11 cellular contexts compared by ENCODE assay signal in the genomic region with DNA sequence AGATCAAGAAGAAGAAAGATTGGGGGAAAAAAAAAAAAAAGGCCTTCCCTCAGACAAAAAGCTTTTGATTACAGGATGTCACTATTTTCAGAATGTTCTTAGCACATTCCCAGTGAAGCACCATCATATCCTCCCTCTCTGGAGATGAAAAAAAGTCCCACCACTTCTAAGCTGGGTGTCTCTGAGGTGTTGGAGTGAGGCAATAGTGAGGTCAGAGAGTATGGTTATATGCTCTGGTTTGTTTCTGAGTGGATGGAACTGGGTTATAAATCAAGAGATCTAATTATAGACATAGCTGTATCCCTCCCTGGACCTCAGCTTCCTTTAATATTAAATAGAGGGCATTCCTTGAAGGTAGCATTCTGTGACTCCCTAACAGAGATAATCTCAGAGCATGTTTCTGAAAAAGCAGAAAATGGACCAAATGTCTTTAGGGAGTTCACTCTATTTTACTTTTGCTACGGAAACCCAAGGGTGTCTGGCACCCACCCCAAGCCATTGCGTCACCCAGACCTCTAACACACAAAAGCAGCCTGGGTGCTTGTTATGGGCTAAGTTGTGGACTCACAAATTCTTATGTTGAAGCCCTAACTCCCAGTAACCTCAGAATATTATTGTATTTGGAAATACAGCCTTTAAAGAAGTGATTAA.
DNase-seq lines count a peak whose midpoint lies in the region; ATAC-seq and TF ChIP-seq lines count a peak whose summit lies in the region.
"Had no signal": no experiment of that assay in that cellular context is flagged by ENCODE, and none has a peak within 500 bp of the region (broad histone marks: within the 10 kb centered on the region; RNA-seq: fewer than 3 reads in every experiment).

No MANE protein-coding gene starts in this region.

- H3K27ac ChIP-seq in heart right ventricle = peak overlapping the region in 8 of 10 donors; percentile 4 to 70 (median 37)

- no peak for TF ChIP-seq CTCF in heart right ventricle (IDR thresholded peaks at IDR 0.05)

- H3K27ac Mint-ChIP-seq in activated naive CD4-positive, alpha-beta T cell treated with anti-CD3 and anti-CD28 coated beads for 36 hours = peak overlapping the region; percentile 22
- peak overlapping the region; percentile 77 for H3K27ac Mint-ChIP-seq in stimulated activated memory B cell treated with anti-CD40 and anti-IgM and Interleukin-4, amounts not matched to agents 10 μg/mL and 1 μg/mL and 100 μg/mL, for 72 hours

- H3K36me3 ChIP-seq in heart right ventricle = no peaks in the 10 kb centered on the region
- H3K36me3 ChIP-seq: BE2C had no signal

- CTCF ChIA-PET in activated naive CD4-positive, alpha-beta T cell treated with anti-CD3 and anti-CD28 coated beads for 36 hours (lab: Charles Lee) = interaction anchor here (0.6 to 1.4 kb wide), 3 partner anchors 19 to 205 kb away, joined by 3 to 4 read pairs (median 3); no protein-coding TSS in a partner anchor

- no peaks in the 10 kb centered on the region for H3K27me3 ChIP-seq in heart right ventricle
- H3K27me3 ChIP-seq: BE2C had no signal

- H3K4me1 ChIP-seq in heart right ventricle = peaks cover 0 to 60% (median 33%) of the 10 kb centered on the region in 9 donors
- H3K4me1 ChIP-seq: BE2C had no signal

- H3K4me3 Mint-ChIP-seq in activated naive CD4-positive, alpha-beta T cell treated with anti-CD3 and anti-CD28 coated beads for 36 hours = no peak overlapping the region
- no peak overlapping the region for H3K4me3 Mint-ChIP-seq in stimulated activated memory B cell treated with anti-CD40 and anti-IgM and Interleukin-4, amounts not matched to agents 10 μg/mL and 1 μg/mL and 100 μg/mL, for 72 hours

- no peaks in the 10 kb centered on the region for H3K36me3 Mint-ChIP-seq in activated naive CD4-positive, alpha-beta T cell treated with anti-CD3 and anti-CD28 coated beads for 36 hours (ENCODE audit: low read depth)
- no peaks in the 10 kb centered on the region for H3K36me3 Mint-ChIP-seq in stimulated activated memory B cell treated with anti-CD40 and anti-IgM and Interleukin-4, amounts not matched to agents 10 μg/mL and 1 μg/mL and 100 μg/mL, for 72 hours

- no peaks in the 10 kb centered on the region for H3K9me3 ChIP-seq in heart right ventricle
- H3K9me3 ChIP-seq: BE2C had no signal

- no peaks in the 10 kb centered on the region for H3K27me3 Mint-ChIP-seq in activated naive CD4-positive, alpha-beta T cell treated with anti-CD3 and anti-CD28 coated beads for 36 hours (ENCODE audit: low read depth)
- H3K27me3 Mint-ChIP-seq in stimulated activated memory B cell treated with anti-CD40 and anti-IgM and Interleukin-4, amounts not matched to agents 10 μg/mL and 1 μg/mL and 100 μg/mL, for 72 hours = no peaks in the 10 kb centered on the region

- H3K9me3 Mint-ChIP-seq in activated naive CD4-positive, alpha-beta T cell treated with anti-CD3 and anti-CD28 coated beads for 36 hours = peaks cover 1% of the 10 kb centered on the region
- H3K9me3 Mint-ChIP-seq in stimulated activated memory B cell treated with anti-CD40 and anti-IgM and Interleukin-4, amounts not matched to agents 10 μg/mL and 1 μg/mL and 100 μg/mL, for 72 hours = no peaks in the 10 kb centered on the region

- 46 to 48% methylated on average over 2 of the region's 2 CpGs for WGBS in heart right ventricle, 2 donors

- peaks cover 49% of the 10 kb centered on the region for H3K4me1 Mint-ChIP-seq in activated naive CD4-positive, alpha-beta T cell treated with anti-CD3 and anti-CD28 coated beads for 36 hours (ENCODE audit: low read depth)
- H3K4me1 Mint-ChIP-seq in stimulated activated memory B cell treated with anti-CD40 and anti-IgM and Interleukin-4, amounts not matched to agents 10 μg/mL and 1 μg/mL and 100 μg/mL, for 72 hours = peaks cover 37% of the 10 kb centered on the region

- no peak overlapping the region for H3K4me3 ChIP-seq in heart right ventricle

- DNase-seq in activated naive CD4-positive, alpha-beta T cell treated with anti-CD3 and anti-CD28 coated beads for 36 hours = no peak
- DNase-seq in activated naive CD4-positive, alpha-beta T cell treated with anti-CD3 and anti-CD28 coated beads, Interleukin-2, amount 50 U/mL, for 16 hours = no peak
- DNase-seq in SK-N-DZ (ENCODE audit: low spot score) = peak; percentile 50
- peak in 1 of 2 donors; percentile 51 for DNase-seq in heart right ventricle
- DNase-seq in CD1c-positive myeloid dendritic cell (ENCODE audit: extremely low spot score) = no peak
- no peak for DNase-seq in NCI-H2196 treated with DMSO at 0.1 percent for 48 hours (lab: John Stamatoyannopoulos, UW; ENCODE audit: unreplicated experiment)
- no peak for DNase-seq in G401 (ENCODE audit: low spot score)
- DNase-seq: BE2C, caudate nucleus, NCI-H446 had no signal

- ATAC-seq in heart right ventricle = peak; percentile 51 to 81 (median 72)
- ATAC-seq in stimulated activated memory B cell treated with anti-CD40 and anti-IgM and Interleukin-4, amounts not matched to agents 10 μg/mL and 1 μg/mL and 100 μg/mL, for 72 hours = no peak

- intact Hi-C loops in activated naive CD4-positive, alpha-beta T cell treated with anti-CD3 and anti-CD28 coated beads for 36 hours (cut with micrococcal nuclease) = loop anchor here (1.0 kb wide), 2 partner anchors 63 to 81 kb away; a partner anchor contains a TSS
- intact Hi-C loops in heart right ventricle (cut with DNase I) = loop anchor here in 1 of 10 donors (5.0 kb wide), 1 partner anchor 36 kb away; no protein-coding TSS in a partner anchor

- in situ Hi-C loops in G401 (cut with HindIII; ENCODE audit: low sequenced_read_pairs) = no loop called here
